Comparison of ENCODE assay signal across 21 cellular contexts in the genomic region with DNA sequence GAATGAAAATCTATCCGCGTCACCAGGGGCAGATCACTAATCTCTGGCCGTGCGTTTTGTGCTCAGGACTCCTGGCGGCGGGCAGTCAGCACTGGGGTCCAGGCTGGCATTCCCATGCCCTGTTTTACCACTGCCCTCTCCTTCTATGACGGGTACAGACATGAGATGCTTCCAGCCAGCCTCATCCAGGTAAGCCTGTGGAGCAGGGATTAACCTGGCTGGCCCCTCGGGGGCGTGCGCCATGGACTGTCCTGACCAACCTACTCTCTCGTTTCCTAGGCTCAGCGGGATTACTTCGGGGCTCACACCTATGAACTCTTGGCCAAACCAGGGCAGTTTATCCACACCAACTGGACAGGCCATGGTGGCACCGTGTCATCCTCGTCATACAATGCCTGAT. TPM values are rescaled to one million over a fixed set of nuclear protein-coding genes. Genes with fewer than 3 reads are reported as not detected.
DNase-seq lines count a peak whose midpoint lies in the region; ATAC-seq, FAIRE-seq and TF ChIP-seq lines count a peak whose summit lies in the region.
"Had no signal": no experiment of that assay in that cellular context is flagged by ENCODE, and none has a peak within 500 bp of the region (broad histone marks: within the 10 kb centered on the region; RNA-seq: fewer than 3 reads in every experiment).

No MANE protein-coding gene starts in this region.

- peak overlapping the region; percentile 95 to 99; a peak in 4 of 6 replicates for H3K27ac ChIP-seq in A549
- H3K27ac ChIP-seq in Karpas-422 (ENCODE audit: low read length): no peak overlapping the region
- H3K27ac ChIP-seq in esophagus (ENCODE audit: low read depth in 2 of 2, low read length in 1 of 2): peak overlapping the region; percentile 66 to 76
- peak overlapping the region; percentile 98 for H3K27ac ChIP-seq in neutrophil
- H3K27ac ChIP-seq: HL-60 had no signal

- H3K4me1 ChIP-seq in A549: peaks cover 98% of the 10 kb centered on the region
- H3K4me1 ChIP-seq in Karpas-422 (ENCODE audit: low read length): no peaks in the 10 kb centered on the region
- H3K4me1 ChIP-seq in esophagus (ENCODE audit: control insufficient read depth in 2 of 2, insufficient read depth in 2 of 2, low read length in 1 of 2): peaks cover 0 to 8% of the 10 kb centered on the region in 2 donors
- peaks cover 29 to 33% of the 10 kb centered on the region in 2 experiments for H3K4me1 ChIP-seq in neutrophil (ENCODE audit: control insufficient read depth in 1 of 2, insufficient read depth in 1 of 2, low read depth in 1 of 2, low read length in 1 of 2)
- H3K4me1 ChIP-seq: Caco-2 had no signal

- no peak overlapping the region for H2AFZ ChIP-seq in Karpas-422 (ENCODE audit: low read length)

- DNase-seq in A549 (ENCODE audit: low read depth in 1 of 2, low spot score in 1 of 2) (no peak), Karpas-422 (peak; percentile 32), NOMO-1 treated with DMSO at 0.1 percent for 48 hours (lab: John Stamatoyannopoulos, UW; ENCODE audit: unreplicated experiment) (no peak), MCF 10A (ENCODE audit: unreplicated experiment) (no peak), NOMO-1 treated with dmso at 0.1 percent for 144 hours (lab: John Stamatoyannopoulos, UW; ENCODE audit: unreplicated experiment) (no peak)
- DNase-seq in activated CD8-positive, alpha-beta memory T cell treated with anti-CD3 and anti-CD28 coated beads, Interleukin-2, amount 10 ng/mL, durations not matched to agents 7 days and 5 days: no peak
- DNase-seq: ACHN; AML-193; Caco-2; DMS153; NCI-H1417 treated with DMSO at 0.1 percent for 48 hours; NCI-H2029 treated with DMSO at 0.1 percent for 48 hours; NCI-H2171 treated with DMSO at 0.1 percent for 48 hours; NCI-H446 treated with DMSO at 0.1 percent for 48 hours; NK-92 treated with Interleukin-12 subunit alpha and Interleukin-12 subunit beta, amount 100 ng/mL, for 24 hours had no signal

- H3K9me3 ChIP-seq in A549 (no peaks in the 10 kb centered on the region), Karpas-422 (ENCODE audit: low read length) (no peaks in the 10 kb centered on the region), esophagus (ENCODE audit: control insufficient read depth in 2 of 2, insufficient read depth in 1 of 2, low read depth in 1 of 2, low read length in 1 of 2) (no peaks in the 10 kb centered on the region), neutrophil (no peaks in the 10 kb centered on the region)
- H3K9me3 ChIP-seq: Caco-2 had no signal

- peaks cover 7% of the 10 kb centered on the region for H3K4me1 Mint-ChIP-seq in activated CD8-positive, alpha-beta memory T cell treated with anti-CD3 and anti-CD28 coated beads, Interleukin-2, amount 10 ng/mL, durations not matched to agents 7 days and 5 days
- no peaks in the 10 kb centered on the region for H3K4me1 Mint-ChIP-seq in MCF 10A (ENCODE audit: insufficient read depth, unreplicated experiment)

- H3K9me3 Mint-ChIP-seq in activated CD8-positive, alpha-beta memory T cell treated with anti-CD3 and anti-CD28 coated beads, Interleukin-2, amount 10 ng/mL, durations not matched to agents 7 days and 5 days (ENCODE audit: low read depth): no peaks in the 10 kb centered on the region
- H3K9me3 Mint-ChIP-seq in MCF 10A (ENCODE audit: unreplicated experiment): no peaks in the 10 kb centered on the region

- no peaks in the 10 kb centered on the region for H3K9me2 ChIP-seq in Karpas-422 (replicated peaks; ENCODE audit: insufficient read depth, low read length)

- H3K27me3 ChIP-seq in Karpas-422 (ENCODE audit: low read length) (no peaks in the 10 kb centered on the region), esophagus (ENCODE audit: control insufficient read depth in 1 of 2, insufficient read depth in 2 of 2, low read length in 2 of 2) (no peaks in the 10 kb centered on the region), neutrophil (no peaks in the 10 kb centered on the region)

- CTCF ChIA-PET in A549 (lab: Yijun Ruan, JAX): interaction anchor here (2.1 to 5.5 kb wide), 3 partner anchors 11 to 42 kb away, joined by 6 to 38 read pairs (median 10); partner anchors contain the start of gene CENPS
- CTCF ChIA-PET in activated CD8-positive, alpha-beta memory T cell treated with anti-CD3 and anti-CD28 coated beads, Interleukin-2, amount 10 ng/mL, durations not matched to agents 7 days and 5 days (lab: Charles Lee): no interaction called here
- CTCF ChIA-PET in MCF 10A (lab: Yijun Ruan, JAX): no interaction called here

- peaks cover 26% of the 10 kb centered on the region for H3K36me3 ChIP-seq in Karpas-422 (ENCODE audit: insufficient read depth, low read length)
- peaks cover 2 to 26% of the 10 kb centered on the region in 2 donors for H3K36me3 ChIP-seq in esophagus (ENCODE audit: control insufficient read depth in 2 of 2, insufficient read depth in 2 of 2, low read length in 1 of 2)
- H3K36me3 ChIP-seq in neutrophil: peaks cover 84% of the 10 kb centered on the region

- H4K20me1 ChIP-seq in Karpas-422 (ENCODE audit: insufficient read depth, low read depth, low read length): no peaks in the 10 kb centered on the region

- TF ChIP-seq RAD21 in A549 (conservative IDR thresholded peaks at IDR 0.05 in 1 of 2, IDR thresholded peaks at IDR 0.05 in 1 of 2): no peak

- BruUV-seq in MCF 10A (replicated peaks; lab: Mats Ljungman, UMichigan): no TSS peak

- H3K36me3 Mint-ChIP-seq in activated CD8-positive, alpha-beta memory T cell treated with anti-CD3 and anti-CD28 coated beads, Interleukin-2, amount 10 ng/mL, durations not matched to agents 7 days and 5 days: peaks cover 44% of the 10 kb centered on the region
- H3K36me3 Mint-ChIP-seq in MCF 10A (ENCODE audit: insufficient read depth, unreplicated experiment): peaks cover 76% of the 10 kb centered on the region

- no peak for FAIRE-seq in A549 (lab: Jason Lieb, UNC)
- FAIRE-seq: GM12892, H54 had no signal

- no peak overlapping the region for H3K27ac Mint-ChIP-seq in activated CD8-positive, alpha-beta memory T cell treated with anti-CD3 and anti-CD28 coated beads, Interleukin-2, amount 10 ng/mL, durations not matched to agents 7 days and 5 days
- H3K27ac Mint-ChIP-seq in MCF 10A (ENCODE audit: low read depth, unreplicated experiment): no peak overlapping the region

- no peak overlapping the region for H3K4me3 Mint-ChIP-seq in activated CD8-positive, alpha-beta memory T cell treated with anti-CD3 and anti-CD28 coated beads, Interleukin-2, amount 10 ng/mL, durations not matched to agents 7 days and 5 days
- H3K4me3 Mint-ChIP-seq in MCF 10A (ENCODE audit: unreplicated experiment): no peak overlapping the region

- TF ChIP-seq CTCF in A549 (IDR thresholded peaks at IDR 0.05) (no peak), neutrophil (IDR thresholded peaks at IDR 0.05) (no peak), MCF 10A (IDR thresholded peaks at IDR 0.05; ENCODE audit: unreplicated experiment) (no peak)

- no peak overlapping the region for H3K9ac ChIP-seq in Karpas-422 (ENCODE audit: low read length)

- no peaks in the 10 kb centered on the region for H3K79me2 ChIP-seq in Karpas-422 (ENCODE audit: low read length)

- H3K4me2 ChIP-seq in A549 (no peak overlapping the region), Karpas-422 (ENCODE audit: low read depth, low read length, poor library complexity, severe bottlenecking) (no peak overlapping the region)

- no peaks in the 10 kb centered on the region for H3K27me3 Mint-ChIP-seq in activated CD8-positive, alpha-beta memory T cell treated with anti-CD3 and anti-CD28 coated beads, Interleukin-2, amount 10 ng/mL, durations not matched to agents 7 days and 5 days
- H3K27me3 Mint-ChIP-seq in MCF 10A (ENCODE audit: insufficient read depth, unreplicated experiment): no peaks in the 10 kb centered on the region

- POLR2A ChIA-PET in A549 (lab: Yijun Ruan, JAX) (no interaction called here), MCF 10A (lab: Yijun Ruan, JAX) (no interaction called here)

- no peak for ATAC-seq in A549
- no peak for ATAC-seq in activated CD8-positive, alpha-beta memory T cell treated with anti-CD3 and anti-CD28 coated beads, Interleukin-2, amount 10 ng/mL, durations not matched to agents 7 days and 5 days

- no peak for TF ChIP-seq POLR2A in A549 (IDR thresholded peaks at IDR 0.05; ENCODE audit: low read length)

- TF ChIP-seq EP300 in A549 (IDR thresholded peaks at IDR 0.05): no peak

- H3K4me3 ChIP-seq in A549: no peak overlapping the region
- no peak overlapping the region for H3K4me3 ChIP-seq in Karpas-422 (ENCODE audit: low read length)
- H3K4me3 ChIP-seq in esophagus (ENCODE audit: low read depth in 1 of 2, low read length in 2 of 2): no peak overlapping the region
- H3K4me3 ChIP-seq in neutrophil (ENCODE audit: low read depth in 1 of 2, low read length in 1 of 2): no peak overlapping the region

- WGBS in A549 (ENCODE audit: missing lambda C conversion rate): 79% methylated on average over 15 of the region's 15 CpGs
- 82 to 88% methylated on average over 15 of the region's 15 CpGs for WGBS in esophagus, 2 donors

- intact Hi-C loops in MCF 10A (cut with micrococcal nuclease): no loop called here

RNA-seq across cellular contexts. Expression of gene CENPS, which starts 10.9 kb away (rescaled TPM):
- polyA plus RNA-seq in A549 (2011; rRNA removed) (19.7 and 25.7 TPM in 2 replicates), A549 (2017; fragmentation: RNase III; extraction: RNeasy Plus Mini Kit Qiagen cat#74134 plus additional on column Dnase treatment) (27.0 to 28.7 TPM (median 27.3 TPM) in 3 replicates), esophagus (10 to 100 TPM; 15.3 to 17.8 TPM)
- 15.7 and 17.7 TPM in 2 replicates for polyA plus RNA-seq in A549 (2012; cell fraction: cytosol; rRNA removed)
- 7.2 and 9.6 TPM in 2 replicates for polyA plus RNA-seq in A549 (2012; cell fraction: nucleus; rRNA removed)
- polyA minus RNA-seq in A549 (2011; rRNA and poly(A)+ RNA removed): 3.1 and 4.8 TPM in 2 replicates
- total RNA-seq in Karpas-422 (2014; rRNA removed; shearing (Covaris generic); ENCODE audit: low replicate concordance): 10.6 and 19.8 TPM in 2 replicates
- total RNA-seq in activated CD8-positive, alpha-beta memory T cell treated with anti-CD3 and anti-CD28 coated beads, Interleukin-2, amount 10 ng/mL, durations not matched to agents 7 days and 5 days: 10 to 100 TPM; 14.8 to 18.6 TPM
- 19.0 and 19.4 TPM in 2 replicates for total RNA-seq in MCF 10A (2022)

RNA-seq across cellular contexts. Expression of gene PGD, which starts 20.5 kb away (rescaled TPM):
- polyA plus RNA-seq in A549 (2011; rRNA removed) (700 and 1,019 TPM in 2 replicates), A549 (2017; fragmentation: RNase III; extraction: RNeasy Plus Mini Kit Qiagen cat#74134 plus additional on column Dnase treatment) (1,427 to 1,758 TPM (median 1,714 TPM) in 3 replicates), esophagus (100 to 1,000 TPM; 189 to 565 TPM)
- 466 and 603 TPM in 2 replicates for polyA plus RNA-seq in A549 (2012; cell fraction: cytosol; rRNA removed)
- polyA plus RNA-seq in A549 (2012; cell fraction: nucleus; rRNA removed): 838 and 1,173 TPM in 2 replicates
- 897 and 1,005 TPM in 2 replicates for polyA minus RNA-seq in A549 (2011; rRNA and poly(A)+ RNA removed)
- 65.3 and 78.8 TPM in 2 replicates for total RNA-seq in Karpas-422 (2014; rRNA removed; shearing (Covaris generic); ENCODE audit: low replicate concordance)
- 100 to 1,000 TPM in 1 of 2 experiments, 10 to 100 TPM in 1; 74.9 to 128 TPM for total RNA-seq in activated CD8-positive, alpha-beta memory T cell treated with anti-CD3 and anti-CD28 coated beads, Interleukin-2, amount 10 ng/mL, durations not matched to agents 7 days and 5 days
- total RNA-seq in MCF 10A (2022): 56.4 and 70.6 TPM in 2 replicates

RNA-seq across cellular contexts. Expression of gene CORT, which starts 30.5 kb away (rescaled TPM):
- polyA plus RNA-seq in A549 (2011; rRNA removed) (0.11 and 0.30 TPM in 2 replicates), A549 (2017; fragmentation: RNase III; extraction: RNeasy Plus Mini Kit Qiagen cat#74134 plus additional on column Dnase treatment) (0.08 to 0.20 TPM (median 0.10 TPM) in 3 replicates), esophagus (under 1 TPM; 0.18 to 0.20 TPM)
- 0.12 and 0.21 TPM in 2 replicates for polyA plus RNA-seq in A549 (2012; cell fraction: cytosol; rRNA removed)
- polyA plus RNA-seq in A549 (2012; cell fraction: nucleus; rRNA removed): 0.35 and 0.45 TPM in 2 replicates
- 0.24 TPM in 1 of 2 replicates, not detected in the other for polyA minus RNA-seq in A549 (2011; rRNA and poly(A)+ RNA removed)
- total RNA-seq in Karpas-422 (2014; rRNA removed; shearing (Covaris generic); ENCODE audit: low replicate concordance): 0.34 and 3.5 TPM in 2 replicates
- under 1 TPM in 1 of 2 experiments, not detected in 1; 0.73 TPM for total RNA-seq in activated CD8-positive, alpha-beta memory T cell treated with anti-CD3 and anti-CD28 coated beads, Interleukin-2, amount 10 ng/mL, durations not matched to agents 7 days and 5 days
- 0.66 TPM in 1 of 2 replicates, not detected in the other for total RNA-seq in MCF 10A (2022)
- total RNA-seq: Caco-2, SK-MEL-5 had no signal

RNA-seq across cellular contexts. Expression of gene DFFA, which starts 53.0 kb away (rescaled TPM):
- 28.5 and 30.0 TPM in 2 replicates for polyA plus RNA-seq in A549 (2011; rRNA removed)
- polyA plus RNA-seq in A549 (2012; cell fraction: cytosol; rRNA removed): 21.8 and 21.9 TPM in 2 replicates
- 11.4 and 13.4 TPM in 2 replicates for polyA plus RNA-seq in A549 (2012; cell fraction: nucleus; rRNA removed)
- 28.2 to 31.7 TPM (median 30.1 TPM) in 3 replicates for polyA plus RNA-seq in A549 (2017; fragmentation: RNase III; extraction: RNeasy Plus Mini Kit Qiagen cat#74134 plus additional on column Dnase treatment)
- polyA minus RNA-seq in A549 (2011; rRNA and poly(A)+ RNA removed): 24.1 and 29.3 TPM in 2 replicates
- 42.9 and 61.9 TPM in 2 replicates for total RNA-seq in Karpas-422 (2014; rRNA removed; shearing (Covaris generic); ENCODE audit: low replicate concordance)
- polyA plus RNA-seq in esophagus: 10 to 100 TPM; 11.2 to 20.0 TPM
- total RNA-seq in activated CD8-positive, alpha-beta memory T cell treated with anti-CD3 and anti-CD28 coated beads, Interleukin-2, amount 10 ng/mL, durations not matched to agents 7 days and 5 days: 10 to 100 TPM; 40.9 to 45.1 TPM
- 51.3 and 55.7 TPM in 2 replicates for total RNA-seq in MCF 10A (2022)

RNA-seq across cellular contexts. Expression of gene PEX14, which starts 55.4 kb away (rescaled TPM):
- polyA plus RNA-seq in A549 (2011; rRNA removed) (4.2 and 7.7 TPM in 2 replicates), A549 (2017; fragmentation: RNase III; extraction: RNeasy Plus Mini Kit Qiagen cat#74134 plus additional on column Dnase treatment) (12.5 to 15.0 TPM (median 13.5 TPM) in 3 replicates), esophagus (10 to 100 TPM; 15.4 to 15.7 TPM)
- 16.5 and 17.6 TPM in 2 replicates for polyA plus RNA-seq in A549 (2012; cell fraction: cytosol; rRNA removed)
- polyA plus RNA-seq in A549 (2012; cell fraction: nucleus; rRNA removed): 22.5 and 28.6 TPM in 2 replicates
- polyA minus RNA-seq in A549 (2011; rRNA and poly(A)+ RNA removed): 5.5 and 5.6 TPM in 2 replicates
- total RNA-seq in Karpas-422 (2014; rRNA removed; shearing (Covaris generic); ENCODE audit: low replicate concordance): 9.1 and 11.0 TPM in 2 replicates
- total RNA-seq in activated CD8-positive, alpha-beta memory T cell treated with anti-CD3 and anti-CD28 coated beads, Interleukin-2, amount 10 ng/mL, durations not matched to agents 7 days and 5 days: 10 to 100 TPM; 24.4 to 27.5 TPM
- 22.2 and 26.6 TPM in 2 replicates for total RNA-seq in MCF 10A (2022)
